Comparison of ENCODE assay signal across 10 cellular contexts in genomic region chr6:145756170-145756662, GRCh38. TPM values are rescaled to one million over a fixed set of nuclear protein-coding genes. Genes with fewer than 3 reads are reported as not detected.
A peak's percentile ranks its signal among the peaks of the same experiment; 100 is the strongest.
DNase-seq lines count a peak whose midpoint lies in the region; ATAC-seq and TF ChIP-seq lines count a peak whose summit lies in the region.
"Had no signal": no experiment of that assay in that cellular context is flagged by ENCODE, and none has a peak within 500 bp of the region (broad histone marks: within the 10 kb centered on the region; RNA-seq: fewer than 3 reads in every experiment).

No MANE protein-coding gene starts in this region.

- H3K36me3 ChIP-seq in gastroesophageal sphincter: no peaks in the 10 kb centered on the region
- H3K36me3 ChIP-seq: uterus had no signal

- ATAC-seq in gastroesophageal sphincter (peak; percentile 58), HG03520 (IDR thresholded peaks at IDR 0.05; ENCODE audit: unreplicated experiment) (no peak), GM19452 (IDR thresholded peaks at IDR 0.05; ENCODE audit: unreplicated experiment) (no peak)
- ATAC-seq in activated naive CD4-positive, alpha-beta T cell treated with anti-CD3 and anti-CD28 coated beads, Interleukin-2, amount 50 U/mL, for 72 hours: no peak
- ATAC-seq: activated CD8-positive, alpha-beta memory T cell treated with anti-CD3 and anti-CD28 coated beads, Interleukin-2, amount 10 ng/mL, durations not matched to agents 7 days and 5 days had no signal

- no peak overlapping the region for H3K4me3 ChIP-seq in gastroesophageal sphincter
- H3K4me3 ChIP-seq: uterus had no signal

- no peak for TF ChIP-seq EP300 in gastroesophageal sphincter (IDR thresholded peaks at IDR 0.05)

- no peaks in the 10 kb centered on the region for H3K27me3 ChIP-seq in gastroesophageal sphincter
- H3K27me3 ChIP-seq: uterus had no signal

- H3K4me1 ChIP-seq in gastroesophageal sphincter: no peaks in the 10 kb centered on the region
- H3K4me1 ChIP-seq: uterus had no signal

- peaks cover 30% of the 10 kb centered on the region for H3K4me1 Mint-ChIP-seq in HFFc6 (ENCODE audit: low read depth)
- H3K4me1 Mint-ChIP-seq: activated CD8-positive, alpha-beta memory T cell treated with anti-CD3 and anti-CD28 coated beads, Interleukin-2, amount 10 ng/mL, durations not matched to agents 7 days and 5 days had no signal

- no peaks in the 10 kb centered on the region for H3K36me3 Mint-ChIP-seq in HFFc6 (ENCODE audit: low read depth)
- no peaks in the 10 kb centered on the region for H3K36me3 Mint-ChIP-seq in activated naive CD4-positive, alpha-beta T cell treated with anti-CD3 and anti-CD28 coated beads, Interleukin-2, amount 50 U/mL, for 72 hours
- H3K36me3 Mint-ChIP-seq: activated CD8-positive, alpha-beta memory T cell treated with anti-CD3 and anti-CD28 coated beads, Interleukin-2, amount 10 ng/mL, durations not matched to agents 7 days and 5 days had no signal

- DNase-seq in A172 (ENCODE audit: low spot score) (peak; percentile 66), HFFc6 (peak; percentile 92), SK-MEL-5 (ENCODE audit: low read depth, low spot score) (peak; percentile 19), NCI-H146 treated with DMSO at 0.1 percent for 48 hours (lab: John Stamatoyannopoulos, UW; ENCODE audit: unreplicated experiment) (no peak)
- DNase-seq in activated naive CD4-positive, alpha-beta T cell treated with anti-CD3 and anti-CD28 coated beads, Interleukin-2, amount 50 U/mL, for 72 hours (ENCODE audit: low spot score in 2 of 2): no peak
- DNase-seq: activated CD8-positive, alpha-beta memory T cell treated with anti-CD3 and anti-CD28 coated beads, Interleukin-2, amount 10 ng/mL, durations not matched to agents 7 days and 5 days had no signal

- H3K27ac ChIP-seq in gastroesophageal sphincter: no peak overlapping the region
- H3K27ac ChIP-seq: uterus had no signal

- H3K4me3 Mint-ChIP-seq in HFFc6: no peak overlapping the region
- H3K4me3 Mint-ChIP-seq: activated CD8-positive, alpha-beta memory T cell treated with anti-CD3 and anti-CD28 coated beads, Interleukin-2, amount 10 ng/mL, durations not matched to agents 7 days and 5 days had no signal

- no peak for TF ChIP-seq POLR2A in gastroesophageal sphincter (IDR thresholded peaks at IDR 0.05)

- no peaks in the 10 kb centered on the region for H3K9me3 ChIP-seq in gastroesophageal sphincter
- H3K9me3 ChIP-seq: uterus had no signal

- 18 to 31% methylated on average over 1 of the region's 1 CpG for WGBS in gastroesophageal sphincter (ENCODE audit: low coverage in 1 of 2), 2 donors

- in situ Hi-C loops in SK-MEL-5 (cut with HindIII; ENCODE audit: low pct_unique_long_range_greater_than_20kb, low sequenced_read_pairs): no loop called here

- peak overlapping the region; percentile 38; the same call in 1 of the 2 replicates for H3K27ac Mint-ChIP-seq in HFFc6
- no peak overlapping the region for H3K27ac Mint-ChIP-seq in activated naive CD4-positive, alpha-beta T cell treated with anti-CD3 and anti-CD28 coated beads, Interleukin-2, amount 50 U/mL, for 72 hours
- H3K27ac Mint-ChIP-seq: activated CD8-positive, alpha-beta memory T cell treated with anti-CD3 and anti-CD28 coated beads, Interleukin-2, amount 10 ng/mL, durations not matched to agents 7 days and 5 days had no signal

- TF ChIP-seq CTCF in HFFc6 (IDR thresholded peaks at IDR 0.05): no peak
- TF ChIP-seq CTCF in gastroesophageal sphincter (IDR thresholded peaks at IDR 0.05): no peak

- H3K9me3 Mint-ChIP-seq in HFFc6: no peaks in the 10 kb centered on the region
- H3K9me3 Mint-ChIP-seq in activated naive CD4-positive, alpha-beta T cell treated with anti-CD3 and anti-CD28 coated beads, Interleukin-2, amount 50 U/mL, for 72 hours: no peaks in the 10 kb centered on the region

- H3K27me3 Mint-ChIP-seq in HFFc6 (ENCODE audit: insufficient read depth): no peaks in the 10 kb centered on the region
- H3K27me3 Mint-ChIP-seq: activated CD8-positive, alpha-beta memory T cell treated with anti-CD3 and anti-CD28 coated beads, Interleukin-2, amount 10 ng/mL, durations not matched to agents 7 days and 5 days had no signal

RNA-seq across cellular contexts. Expression of gene EPM2A, which starts 20.9 kb away (rescaled TPM):
- 6.0 and 14.8 TPM in 2 replicates for total RNA-seq in A172 (2014; rRNA removed; shearing (Covaris generic))
- 1 to 10 TPM; 3.1 to 5.5 (median 3.8) TPM for total RNA-seq in HFFc6 (2021; fragmentation: NEBNext Ultra II Directional; extraction: Animal tissue kit (Norgen Biotek cat#: 25700))
- 8.3 and 11.1 TPM in 2 replicates for total RNA-seq in SK-MEL-5 (2014; rRNA removed; shearing (Covaris generic))
- 7.6 and 10.7 TPM in 2 replicates for polyA plus RNA-seq in SK-MEL-5 (2015; cell fraction: cytosol; rRNA removed)
- 6.0 and 18.2 TPM in 2 replicates for polyA plus RNA-seq in SK-MEL-5 (2015; cell fraction: nucleus; rRNA removed)
- 10 to 100 TPM; 53.7 to 83.7 (median 77.1) TPM for total RNA-seq in gastroesophageal sphincter
- 1 to 10 TPM; 7.4 to 9.8 TPM for total RNA-seq in activated naive CD4-positive, alpha-beta T cell treated with anti-CD3 and anti-CD28 coated beads, Interleukin-2, amount 50 U/mL, for 72 hours

RNA-seq across cellular contexts. Expression of gene FBXO30, which starts 58.4 kb away (rescaled TPM):
- 7.2 and 8.6 TPM in 2 replicates for total RNA-seq in A172 (2014; rRNA removed; shearing (Covaris generic))
- total RNA-seq in HFFc6 (2021; fragmentation: NEBNext Ultra II Directional; extraction: Animal tissue kit (Norgen Biotek cat#: 25700)): 10 to 100 TPM; 12.7 to 14.9 (median 13.9) TPM
- 6.2 and 7.1 TPM in 2 replicates for total RNA-seq in SK-MEL-5 (2014; rRNA removed; shearing (Covaris generic))
- 4.1 and 5.4 TPM in 2 replicates for polyA plus RNA-seq in SK-MEL-5 (2015; cell fraction: cytosol; rRNA removed)
- polyA plus RNA-seq in SK-MEL-5 (2015; cell fraction: nucleus; rRNA removed): 9.5 and 11.3 TPM in 2 replicates
- 100 to 1,000 TPM in 1 of 4 donors, 10 to 100 TPM in 3; 47.7 to 102 (median 63.1) TPM for total RNA-seq in gastroesophageal sphincter
- 1 to 10 TPM; 2.1 to 5.6 TPM for total RNA-seq in activated naive CD4-positive, alpha-beta T cell treated with anti-CD3 and anti-CD28 coated beads, Interleukin-2, amount 50 U/mL, for 72 hours

Comparison
In these comparisons a context has a peak if more than half of its experiments do, and no peak if none do; other contexts are left out.
1. DNase-seq: peak in A172 (single experiment), HFFc6 (single experiment) and SK-MEL-5 (single experiment); none in activated naive CD4-positive, alpha-beta T cell treated with anti-CD3 and anti-CD28 coated beads, Interleukin-2, amount 50 U/mL, for 72 hours (0 of 2) and NCI-H146 treated with DMSO at 0.1 percent for 48 hours (single experiment).